In the genomic region with DNA sequence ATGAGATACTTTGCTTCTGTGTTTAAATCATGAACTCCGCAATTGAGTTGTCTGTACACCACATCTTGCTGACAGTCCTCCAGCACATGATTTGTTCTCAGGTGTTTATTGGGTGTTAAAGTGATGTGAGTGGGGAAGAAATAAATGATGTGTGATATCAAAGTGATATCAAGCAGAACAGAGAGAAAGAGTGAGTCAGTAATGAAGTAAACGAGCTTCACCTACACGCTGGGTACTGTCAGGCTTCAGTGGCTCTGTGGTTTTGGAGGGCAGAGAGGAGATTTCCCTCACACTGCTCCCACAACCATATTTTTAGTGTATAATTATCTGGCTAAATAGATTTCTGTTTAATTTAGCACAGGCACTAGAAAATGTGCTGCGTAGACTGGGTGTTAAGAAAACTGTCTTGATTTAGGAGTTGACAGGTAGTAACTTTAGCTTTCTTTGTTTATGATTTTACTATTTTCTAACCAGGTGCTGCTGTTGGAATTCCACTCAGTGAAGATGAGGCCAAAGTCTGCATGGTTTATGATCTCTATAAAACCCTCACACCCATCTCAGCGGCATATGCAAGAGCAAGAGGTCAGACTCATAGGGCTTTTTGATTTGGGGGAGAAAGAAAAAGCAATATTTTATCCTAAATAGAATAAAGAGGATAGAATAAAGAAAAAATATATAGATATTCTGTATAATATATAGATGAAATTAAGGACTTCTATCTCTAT, we compare ENCODE assay signal across 12 cellular contexts. TPM values are rescaled to one million over a fixed set of nuclear protein-coding genes. Genes with fewer than 3 reads are reported as not detected.
DNase-seq lines count a peak whose midpoint lies in the region; ATAC-seq, FAIRE-seq and TF ChIP-seq lines count a peak whose summit lies in the region.
"Had no signal": no experiment of that assay in that cellular context is flagged by ENCODE, and none has a peak within 500 bp of the region (broad histone marks: within the 10 kb centered on the region; RNA-seq: fewer than 3 reads in every experiment).

No MANE protein-coding gene starts in this region.

- H3K9me3 Mint-ChIP-seq in activated T-helper 1 cell treated with anti-CD3 and anti-CD28 coated beads, Interleukin-12 subunit alpha, Interleukin-12 subunit beta, Interleukin-2, Interleukin-4 antibody, amounts not matched to agents 30 ng/mL and 10 ng/mL and 1 ng/mL, durations not matched to agents 14 hours and 24 hours and 36 hours: no peaks in the 10 kb centered on the region
- H3K9me3 Mint-ChIP-seq in progenitor cell of endocrine pancreas (ENCODE audit: low read depth): no peaks in the 10 kb centered on the region
- H3K9me3 Mint-ChIP-seq: activated naive CD4-positive, alpha-beta T cell treated with anti-CD3 and anti-CD28 coated beads, Interleukin-2, amount 50 U/mL, for 24 hours had no signal

- no peak overlapping the region for H3K27ac ChIP-seq in duodenal mucosa (ENCODE audit: low read depth, low read length)

- FAIRE-seq in GM12891 (lab: Jason Lieb, UNC): peak; percentile 83
- FAIRE-seq: K562, keratinocyte had no signal

- no peak overlapping the region for H3K4me3 Mint-ChIP-seq in activated T-helper 1 cell treated with anti-CD3 and anti-CD28 coated beads, Interleukin-12 subunit alpha, Interleukin-12 subunit beta, Interleukin-2, Interleukin-4 antibody, amounts not matched to agents 30 ng/mL and 10 ng/mL and 1 ng/mL, durations not matched to agents 14 hours and 24 hours and 36 hours
- H3K4me3 Mint-ChIP-seq in progenitor cell of endocrine pancreas (ENCODE audit: low read depth): no peak overlapping the region
- H3K4me3 Mint-ChIP-seq: activated naive CD4-positive, alpha-beta T cell treated with anti-CD3 and anti-CD28 coated beads, Interleukin-2, amount 50 U/mL, for 24 hours had no signal

- intact Hi-C loops in activated T-helper 1 cell treated with anti-CD3 and anti-CD28 coated beads, Interleukin-12 subunit alpha, Interleukin-12 subunit beta, Interleukin-2, Interleukin-4 antibody, amounts not matched to agents 30 ng/mL and 10 ng/mL and 1 ng/mL, durations not matched to agents 14 hours and 24 hours and 36 hours (cut with micrococcal nuclease): no loop called here

- H3K4me1 Mint-ChIP-seq in activated T-helper 1 cell treated with anti-CD3 and anti-CD28 coated beads, Interleukin-12 subunit alpha, Interleukin-12 subunit beta, Interleukin-2, Interleukin-4 antibody, amounts not matched to agents 30 ng/mL and 10 ng/mL and 1 ng/mL, durations not matched to agents 14 hours and 24 hours and 36 hours (ENCODE audit: low read depth): peaks cover 27% of the 10 kb centered on the region
- no peaks in the 10 kb centered on the region for H3K4me1 Mint-ChIP-seq in progenitor cell of endocrine pancreas (ENCODE audit: low read depth)

- no peaks in the 10 kb centered on the region for H3K9me3 ChIP-seq in duodenal mucosa (ENCODE audit: control insufficient read depth in 1 of 2, low read length in 2 of 2)

- no peak overlapping the region for H3K9ac ChIP-seq in duodenal mucosa (ENCODE audit: low read depth in 1 of 2, low read length in 2 of 2)

- no peak overlapping the region for H3K27ac Mint-ChIP-seq in activated T-helper 1 cell treated with anti-CD3 and anti-CD28 coated beads, Interleukin-12 subunit alpha, Interleukin-12 subunit beta, Interleukin-2, Interleukin-4 antibody, amounts not matched to agents 30 ng/mL and 10 ng/mL and 1 ng/mL, durations not matched to agents 14 hours and 24 hours and 36 hours
- H3K27ac Mint-ChIP-seq in progenitor cell of endocrine pancreas: no peak overlapping the region
- H3K27ac Mint-ChIP-seq: activated naive CD4-positive, alpha-beta T cell treated with anti-CD3 and anti-CD28 coated beads, Interleukin-2, amount 50 U/mL, for 24 hours had no signal

- ATAC-seq in GM21360 (IDR thresholded peaks at IDR 0.05; ENCODE audit: unreplicated experiment) (peak; percentile 83), HG03439 (IDR thresholded peaks at IDR 0.05; ENCODE audit: unreplicated experiment) (peak; percentile 63)
- ATAC-seq: K562 had no signal

- peaks cover 58% of the 10 kb centered on the region for H3K36me3 Mint-ChIP-seq in activated T-helper 1 cell treated with anti-CD3 and anti-CD28 coated beads, Interleukin-12 subunit alpha, Interleukin-12 subunit beta, Interleukin-2, Interleukin-4 antibody, amounts not matched to agents 30 ng/mL and 10 ng/mL and 1 ng/mL, durations not matched to agents 14 hours and 24 hours and 36 hours (ENCODE audit: low read depth)
- H3K36me3 Mint-ChIP-seq in progenitor cell of endocrine pancreas (ENCODE audit: insufficient read depth): peaks cover 51% of the 10 kb centered on the region

- no peak for TF ChIP-seq CTCF in progenitor cell of endocrine pancreas (IDR thresholded peaks at IDR 0.05; ENCODE audit: unreplicated experiment)

- peaks cover 7 to 36% of the 10 kb centered on the region in 2 donors for H3K36me3 ChIP-seq in duodenal mucosa (ENCODE audit: control insufficient read depth in 1 of 2, insufficient read depth in 2 of 2, low read length in 2 of 2)

- no peaks in the 10 kb centered on the region for H3K27me3 Mint-ChIP-seq in activated T-helper 1 cell treated with anti-CD3 and anti-CD28 coated beads, Interleukin-12 subunit alpha, Interleukin-12 subunit beta, Interleukin-2, Interleukin-4 antibody, amounts not matched to agents 30 ng/mL and 10 ng/mL and 1 ng/mL, durations not matched to agents 14 hours and 24 hours and 36 hours (ENCODE audit: insufficient read depth)
- H3K27me3 Mint-ChIP-seq in progenitor cell of endocrine pancreas: no peaks in the 10 kb centered on the region
- H3K27me3 Mint-ChIP-seq: activated naive CD4-positive, alpha-beta T cell treated with anti-CD3 and anti-CD28 coated beads, Interleukin-2, amount 50 U/mL, for 24 hours had no signal

- H3K27me3 ChIP-seq in duodenal mucosa (ENCODE audit: control insufficient read depth in 1 of 2, insufficient read depth in 2 of 2, low read length in 2 of 2): no peaks in the 10 kb centered on the region

- DNase-seq in GM12891 (ENCODE audit: insufficient read length, low spot score) (no peak), progenitor cell of endocrine pancreas (ENCODE audit: low spot score, unreplicated experiment) (no peak), NCI-H226 (no peak)
- no peak for DNase-seq in activated T-helper 1 cell treated with anti-CD3 and anti-CD28 coated beads, Interleukin-12 subunit alpha, Interleukin-12 subunit beta, Interleukin-2, Interleukin-4 antibody, amounts not matched to agents 30 ng/mL and 10 ng/mL and 1 ng/mL, durations not matched to agents 14 hours and 24 hours and 36 hours (ENCODE audit: low spot score)
- no peak for DNase-seq in stimulated activated naive CD4-positive, alpha-beta T cell treated with Interleukin-2 at 50 U/mL for 16 hours (lab: John Stamatoyannopoulos, UW)
- DNase-seq: NCI-H774 had no signal

- H3K4me3 ChIP-seq in duodenal mucosa (ENCODE audit: low read depth in 1 of 2, low read length in 2 of 2): peak overlapping the region; percentile 33 to 53
- H3K4me3 ChIP-seq: K562 had no signal

- TF ChIP-seq POLR2A in GM12891 (IDR thresholded peaks at IDR 0.05; ENCODE audit: low read depth, low read length): no peak

- H3K4me1 ChIP-seq in duodenal mucosa (ENCODE audit: control insufficient read depth in 1 of 2, insufficient read depth in 2 of 2, low read length in 2 of 2): peaks cover 11 to 17% of the 10 kb centered on the region in 2 donors

TF ChIP-seq in GM12891, 5 proteins besides CTCF, POLR2A, EP300 and RAD21:
- TF ChIP-seq POLR2AphosphoS5 (IDR thresholded peaks at IDR 0.05; ENCODE audit: low read depth, low read length) (no peak), TAF1 (IDR thresholded peaks at IDR 0.05; ENCODE audit: low read depth, low read length) (no peak), POU2F2 (IDR thresholded peaks at IDR 0.05; ENCODE audit: low read depth, low read length) (no peak), SPI1 (IDR thresholded peaks at IDR 0.05; ENCODE audit: low read depth, low read length) (no peak), PAX5 (IDR thresholded peaks at IDR 0.05; ENCODE audit: insufficient read depth, low read length, severe bottlenecking) (no peak)

RNA-seq across cellular contexts. Expression of gene ATIC, which starts 21.2 kb away (rescaled TPM):
- 276 TPM for polyA plus RNA-seq in GM12891 (2012; ENCODE audit: low read depth, missing spikeins)
- 287 and 299 TPM in 2 replicates for total RNA-seq in activated T-helper 1 cell treated with anti-CD3 and anti-CD28 coated beads, Interleukin-12 subunit alpha, Interleukin-12 subunit beta, Interleukin-2, Interleukin-4 antibody, amounts not matched to agents 30 ng/mL and 10 ng/mL and 1 ng/mL, durations not matched to agents 14 hours and 24 hours and 36 hours
- 145 and 148 TPM in 2 replicates for total RNA-seq in progenitor cell of endocrine pancreas
